In genomic region chr1:204151562-204152309, GRCh38 we compare ENCODE assay signal across 8 cellular contexts.
DNase-seq lines count a peak whose midpoint lies in the region; ATAC-seq lines count a peak whose summit lies in the region.

TSS of gene ETNK2 (minus strand) at chr1:204152044. CDS start at chr1:204151852, 192 bp downstream.

- H3K27me3 ChIP-seq in mucosa of stomach (ENCODE audit: control insufficient read depth, insufficient read depth, low read length), result peaks cover 17% of the 10 kb centered on the region

- H3K4me1 ChIP-seq in mucosa of stomach (ENCODE audit: control insufficient read depth, insufficient read depth, low read length), result no peaks in the 10 kb centered on the region

- H3K9ac ChIP-seq in mucosa of stomach (ENCODE audit: low read length), result peak within 1 kb of the TSS; percentile 50

- ATAC-seq in HG03039 (IDR thresholded peaks at IDR 0.05; ENCODE audit: unreplicated experiment), result no peak

- no peaks in the 10 kb centered on the region for H3K9me3 ChIP-seq in mucosa of stomach (ENCODE audit: control insufficient read depth, low read length)

- H3K36me3 ChIP-seq in mucosa of stomach (ENCODE audit: control insufficient read depth, insufficient read depth, low read length), result no peaks in the 10 kb centered on the region

- DNase-seq in NCI-H2227 treated with DMSO at 0.1 percent for 48 hours (lab: John Stamatoyannopoulos, UW) (peak; percentile 39), epidermal melanocyte (ENCODE audit: insufficient read length, low spot score) (peak; percentile 86)
- DNase-seq in activated CD8-positive, alpha-beta memory T cell treated with anti-CD3 and anti-CD28 coated beads, Interleukin-2, amount 50 U/mL, for 48 hours, result peak; percentile 75
- DNase-seq in stimulated activated CD8-positive, alpha-beta memory T cell treated with anti-CD3 and anti-CD28 coated beads, Interleukin-7, amount 100 ng/mL, for 24 hours (ENCODE audit: low read depth), result peak; percentile 15
- DNase-seq in NK-92 treated with Interleukin-12 subunit alpha and Interleukin-12 subunit beta, amount 100 ng/mL, for 24 hours (lab: John Stamatoyannopoulos, UW), result no peak

- H3K4me3 ChIP-seq in GM08714 (ENCODE audit: low read length), result peak within 1 kb of the TSS; percentile 14; the same call in 1 of the 2 replicates
- H3K4me3 ChIP-seq in mucosa of stomach (ENCODE audit: low read length), result no peak within 1 kb of the TSS
